ENCODE assay signal across 8 cellular contexts in the genomic region with DNA sequence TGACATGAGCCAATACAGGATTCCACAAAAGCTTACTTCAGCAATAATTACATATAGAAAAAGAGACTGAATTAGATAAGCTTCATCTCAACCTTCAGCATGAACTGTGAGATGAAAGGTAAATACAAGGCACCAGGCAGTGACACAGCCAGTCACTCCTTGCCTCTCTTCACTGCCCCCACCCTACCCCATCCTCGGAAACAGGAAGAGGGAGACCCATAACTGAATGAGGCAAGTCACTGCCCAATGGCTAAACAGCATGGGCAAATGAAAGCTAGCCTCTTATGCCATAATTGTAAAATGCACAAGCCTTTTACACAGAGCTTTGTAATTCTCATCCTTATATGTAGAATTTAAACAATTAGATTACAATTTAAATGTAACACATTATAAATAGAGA. TPM values are rescaled to one million over a fixed set of nuclear protein-coding genes. Genes with fewer than 3 reads are reported as not detected.
DNase-seq lines count a peak whose midpoint lies in the region; ATAC-seq and TF ChIP-seq lines count a peak whose summit lies in the region.
"Had no signal": no experiment of that assay in that cellular context is flagged by ENCODE, and none has a peak within 500 bp of the region (broad histone marks: within the 10 kb centered on the region; RNA-seq: fewer than 3 reads in every experiment).

No MANE protein-coding gene starts in this region.

- peaks cover 29% of the 10 kb centered on the region for H3K4me1 ChIP-seq in Loucy (ENCODE audit: insufficient read depth, low read length, poor library complexity, severe bottlenecking)
- peaks cover 12% of the 10 kb centered on the region for H3K4me1 ChIP-seq in mammary epithelial cell (ENCODE audit: insufficient read depth, low read length)
- H3K4me1 ChIP-seq in neural progenitor cell = peaks cover 10% of the 10 kb centered on the region
- H3K4me1 ChIP-seq in thyroid gland = peaks cover 12 to 14% of the 10 kb centered on the region in 2 donors

- H3K27me3 ChIP-seq in Loucy (ENCODE audit: insufficient read depth, low read length, poor library complexity, severe bottlenecking) = no peaks in the 10 kb centered on the region
- no peaks in the 10 kb centered on the region for H3K27me3 ChIP-seq in mammary epithelial cell (ENCODE audit: insufficient read depth, low read length)
- no peaks in the 10 kb centered on the region for H3K27me3 ChIP-seq in neural progenitor cell
- H3K27me3 ChIP-seq in thyroid gland = no peaks in the 10 kb centered on the region

- no peak for TF ChIP-seq POLR2A in thyroid gland (IDR thresholded peaks at IDR 0.05)

- peaks cover 18% of the 10 kb centered on the region for H3K9me3 Mint-ChIP-seq in neural progenitor cell

- dilution Hi-C loops in mammary epithelial cell (cut with HindIII; ENCODE audit: low sequenced_read_pairs) = no loop called here

- peak overlapping the region; percentile 100 for H3K4me3 ChIP-seq in Loucy (ENCODE audit: low read length, poor library complexity, severe bottlenecking)
- H3K4me3 ChIP-seq in mammary epithelial cell (replicated peaks in 1 of 3; ENCODE audit: insufficient read depth in 1 of 3, low read depth in 2 of 3, low read length in 3 of 3) = peak overlapping the region; percentile 13 to 100 (median 19)
- peak overlapping the region; percentile 86 for H3K4me3 ChIP-seq in neural progenitor cell
- H3K4me3 ChIP-seq in thyroid gland (replicated peaks in 1 of 3) = no peak overlapping the region

- ATAC-seq in GM18502 (IDR thresholded peaks at IDR 0.05; ENCODE audit: poor library complexity, unreplicated experiment) = no peak

- H3K79me2 ChIP-seq in Loucy (ENCODE audit: insufficient read depth, low read length) (peaks cover 59% of the 10 kb centered on the region), mammary epithelial cell (ENCODE audit: insufficient read depth, low read length) (peaks cover 56% of the 10 kb centered on the region), neural progenitor cell (ENCODE audit: low read depth) (peaks cover 53% of the 10 kb centered on the region)

- H3K9ac ChIP-seq in Loucy (ENCODE audit: low read depth, low read length, poor library complexity, severe bottlenecking) (peak overlapping the region; percentile 96), mammary epithelial cell (ENCODE audit: insufficient read depth, low read length) (no peak overlapping the region), neural progenitor cell (no peak overlapping the region)

- no peak overlapping the region for H2AFZ ChIP-seq in Loucy (ENCODE audit: low read length)
- no peak overlapping the region for H2AFZ ChIP-seq in mammary epithelial cell (ENCODE audit: low read depth, low read length)
- no peak overlapping the region for H2AFZ ChIP-seq in neural progenitor cell (replicated peaks)

- WGBS in mammary epithelial cell (ENCODE audit: low coverage, missing lambda C conversion rate) = 0% methylated on average over 1 of the region's 1 CpG
- whole genome bisulfite sequencing in thyroid gland, 2 donors = 21% methylated on average over 1 of the region's 1 CpG

- intact Hi-C loops in mammary epithelial cell (cut with micrococcal nuclease) (no loop called here), thyroid gland (cut with DNase I) (no loop called here)

- peaks cover 31% of the 10 kb centered on the region for H3K36me3 Mint-ChIP-seq in neural progenitor cell

- CTCF ChIA-PET in mammary epithelial cell (lab: Charles Lee; ENCODE audit: low non-redundant PET) = no interaction called here

- H3K4me3 Mint-ChIP-seq in neural progenitor cell = peak overlapping the region; percentile 88

- H3K4me1 Mint-ChIP-seq in neural progenitor cell = peaks cover 17% of the 10 kb centered on the region

- TF ChIP-seq CTCF in Loucy (conservative IDR thresholded peaks at IDR 0.05; ENCODE audit: low read length) (no peak), mammary epithelial cell (conservative IDR thresholded peaks at IDR 0.05 in 1 of 2, IDR thresholded peaks at IDR 0.05 in 1 of 2; ENCODE audit: extremely low read depth in 1 of 2, insufficient read depth in 1 of 2, low read depth in 1 of 2, low read length in 2 of 2) (no peak), neural progenitor cell (IDR thresholded peaks at IDR 0.05) (no peak), thyroid gland (IDR thresholded peaks at IDR 0.05) (no peak)

- DNase-seq in EH (ENCODE audit: low read depth) (peak; percentile 4), mammary epithelial cell (peak; percentile 9), neural progenitor cell (ENCODE audit: low spot score) (no peak), COLO829 (ENCODE audit: low spot score) (no peak), thyroid gland (no peak)

- no peak overlapping the region for H3K27ac ChIP-seq in mammary epithelial cell (ENCODE audit: insufficient read depth, low read depth, low read length)
- H3K27ac ChIP-seq in neural progenitor cell = no peak overlapping the region
- no peak overlapping the region for H3K27ac ChIP-seq in thyroid gland

- H3K9me3 ChIP-seq in Loucy (ENCODE audit: insufficient read depth, low read depth, low read length) = no peaks in the 10 kb centered on the region
- H3K9me3 ChIP-seq in mammary epithelial cell (replicated peaks; ENCODE audit: insufficient read depth, low read length) = peaks cover 3% of the 10 kb centered on the region
- no peaks in the 10 kb centered on the region for H3K9me3 ChIP-seq in neural progenitor cell (ENCODE audit: low read depth)
- no peaks in the 10 kb centered on the region for H3K9me3 ChIP-seq in thyroid gland

- H3K4me2 ChIP-seq in Loucy (ENCODE audit: low read depth, low read length, poor library complexity, severe bottlenecking) (peak overlapping the region; percentile 100), mammary epithelial cell (ENCODE audit: insufficient read depth, low read depth, low read length) (peak overlapping the region; percentile 86), neural progenitor cell (peak overlapping the region; percentile 95)

- peaks cover 6% of the 10 kb centered on the region for H3K27me3 Mint-ChIP-seq in neural progenitor cell (ENCODE audit: insufficient read depth, low read depth)

- BruUV-seq in mammary epithelial cell (replicated peaks; lab: Mats Ljungman, UMichigan) = no TSS peak

- H4K20me1 ChIP-seq in Loucy (ENCODE audit: insufficient read depth, low read length, poor library complexity, severe bottlenecking) = peaks cover 34% of the 10 kb centered on the region
- no peaks in the 10 kb centered on the region for H4K20me1 ChIP-seq in mammary epithelial cell (ENCODE audit: insufficient read depth, low read length)
- H4K20me1 ChIP-seq in neural progenitor cell (ENCODE audit: low read depth) = peaks cover 47% of the 10 kb centered on the region

- H3F3A ChIP-seq in Loucy (ENCODE audit: low read depth) (no peaks in the 10 kb centered on the region), neural progenitor cell (ENCODE audit: low read depth) (no peaks in the 10 kb centered on the region)

- no peaks in the 10 kb centered on the region for H3K9me2 ChIP-seq in Loucy (replicated peaks; ENCODE audit: low read depth, low read length)

- H3K27ac Mint-ChIP-seq in neural progenitor cell = no peak overlapping the region

- H3K36me3 ChIP-seq in Loucy (ENCODE audit: insufficient read depth, low read length) (no peaks in the 10 kb centered on the region; the same call in 1 of the 2 replicates), mammary epithelial cell (ENCODE audit: insufficient read depth, low read length) (no peaks in the 10 kb centered on the region), neural progenitor cell (no peaks in the 10 kb centered on the region), thyroid gland (no peaks in the 10 kb centered on the region)

- in situ Hi-C loops in mammary epithelial cell (cut with MboI; ENCODE audit: low sequenced_read_pairs in 2 of 2) = no loop called here

RNA-seq across cellular contexts. Expression of a gene that starts 1.7 kb away (rescaled TPM):
- total RNA-seq in mammary epithelial cell = 10 to 100 TPM; 23.4 to 33.0 TPM
- 10.1 TPM for polyA plus RNA-seq in mammary epithelial cell
- polyA minus RNA-seq in mammary epithelial cell = 18.6 TPM
- total RNA-seq in neural progenitor cell (ENCODE audit: low replicate concordance) = 78.3 and 86.0 TPM in 2 replicates
- 100 to 1,000 TPM in 1 of 4 donors, 10 to 100 TPM in 3; 61.0 to 109 (median 81.4) TPM for total RNA-seq in thyroid gland

RNA-seq across cellular contexts. Expression of a gene that starts 31.2 kb away (rescaled TPM):
- total RNA-seq in mammary epithelial cell = 10 to 100 TPM in 1 of 2 donors, 1 to 10 TPM in 1; 2.0 to 10.2 TPM
- 1.3 TPM for polyA plus RNA-seq in mammary epithelial cell
- polyA minus RNA-seq in mammary epithelial cell = 4.2 TPM
- total RNA-seq in neural progenitor cell (ENCODE audit: low replicate concordance) = 20.3 and 23.9 TPM in 2 replicates
- 10 to 100 TPM; 14.5 to 37.6 (median 18.9) TPM for total RNA-seq in thyroid gland

RNA-seq across cellular contexts. Expression of a gene that starts 57.0 kb away (rescaled TPM):
- total RNA-seq in mammary epithelial cell (not detected), neural progenitor cell (ENCODE audit: low replicate concordance) (0.06 TPM in 1 of 2 replicates, not detected in the other), thyroid gland (under 1 TPM in 1 of 4 donors, not detected in 3; 0.40 TPM)
- polyA plus RNA-seq in mammary epithelial cell = not detected
- polyA minus RNA-seq in mammary epithelial cell = not detected
- total RNA-seq: liver had no signal
- polyA plus RNA-seq: liver had no signal

RNA-seq across cellular contexts. Expression of a gene that starts 57.3 kb away (rescaled TPM):
- 1 to 10 TPM; 5.7 to 7.5 TPM for total RNA-seq in mammary epithelial cell
- polyA plus RNA-seq in mammary epithelial cell = 3.0 TPM
- 5.4 TPM for polyA minus RNA-seq in mammary epithelial cell
- total RNA-seq in neural progenitor cell (ENCODE audit: low replicate concordance) = 15.2 and 19.9 TPM in 2 replicates
- total RNA-seq in thyroid gland = 10 to 100 TPM; 13.1 to 27.7 (median 19.9) TPM

Comparison
In these comparisons a context has a peak if more than half of its experiments do, and no peak if none do; other contexts are left out.
1. DNase-seq: peak in EH (single experiment) and mammary epithelial cell (single experiment); none in neural progenitor cell (single experiment), COLO829 (single experiment) and thyroid gland (0 of 2).
2. H3K4me3 ChIP-seq: peak in Loucy (single experiment), mammary epithelial cell (3 of 3) and neural progenitor cell (single experiment); none in thyroid gland (0 of 3).
3. Peak in every context shown above with its lines, with median percentiles within 50 percentile points of each other: H3K4me2 ChIP-seq.